Comparison of ENCODE assay signal across 8 cellular contexts in genomic region chr15:60392601-60392985, GRCh38. TPM values are rescaled to one million over a fixed set of nuclear protein-coding genes. Genes with fewer than 3 reads are reported as not detected.
DNase-seq lines count a peak whose midpoint lies in the region; ATAC-seq and TF ChIP-seq lines count a peak whose summit lies in the region.

No MANE protein-coding gene starts in this region.

- POLR2A ChIA-PET in GM10248 (lab: Yijun Ruan, JAX) = no interaction called here

- no peaks in the 10 kb centered on the region for H3K9me3 ChIP-seq in smooth muscle cell (replicated peaks; ENCODE audit: low read depth)

- no peak for TF ChIP-seq CTCF in WI38 (IDR thresholded peaks at IDR 0.05; ENCODE audit: low read depth, low read length)
- TF ChIP-seq CTCF in fibroblast of pulmonary artery (IDR thresholded peaks at IDR 0.05; ENCODE audit: low read length, missing control alignments) = no peak
- TF ChIP-seq CTCF in smooth muscle cell (IDR thresholded peaks at IDR 0.05; ENCODE audit: borderline replicate concordance, insufficient read depth, poor library complexity, severe bottlenecking) = no peak
- no peak for TF ChIP-seq CTCF in GM10248 (IDR thresholded peaks at IDR 0.05; ENCODE audit: control extremely low read depth, extremely low read depth, low read depth, missing control alignments)

- CTCF ChIA-PET in GM10248 (lab: Yijun Ruan, JAX) = interaction anchor here (0.8 kb wide), 1 partner anchor 33 kb away, joined by 3 read pairs; no protein-coding TSS in a partner anchor

- H3K27me3 Mint-ChIP-seq in stimulated activated memory B cell treated with anti-CD40 and anti-IgM and Interleukin-4, amounts not matched to agents 10 μg/mL and 1 μg/mL and 100 μg/mL, for 72 hours = no peaks in the 10 kb centered on the region

- peak overlapping the region; percentile 89 for H3K4me2 ChIP-seq in smooth muscle cell

- H3K4me3 Mint-ChIP-seq in stimulated activated memory B cell treated with anti-CD40 and anti-IgM and Interleukin-4, amounts not matched to agents 10 μg/mL and 1 μg/mL and 100 μg/mL, for 72 hours = no peak overlapping the region

- H3K9ac ChIP-seq in smooth muscle cell (ENCODE audit: low read depth) = peak overlapping the region; percentile 99

- peaks cover 72% of the 10 kb centered on the region for H3K4me1 Mint-ChIP-seq in stimulated activated memory B cell treated with anti-CD40 and anti-IgM and Interleukin-4, amounts not matched to agents 10 μg/mL and 1 μg/mL and 100 μg/mL, for 72 hours

- peaks cover 53% of the 10 kb centered on the region for H3K36me3 Mint-ChIP-seq in stimulated activated memory B cell treated with anti-CD40 and anti-IgM and Interleukin-4, amounts not matched to agents 10 μg/mL and 1 μg/mL and 100 μg/mL, for 72 hours

- peaks cover 96% of the 10 kb centered on the region for H3K79me2 ChIP-seq in smooth muscle cell (ENCODE audit: low read depth)

- H3K9me3 Mint-ChIP-seq in stimulated activated memory B cell treated with anti-CD40 and anti-IgM and Interleukin-4, amounts not matched to agents 10 μg/mL and 1 μg/mL and 100 μg/mL, for 72 hours = no peaks in the 10 kb centered on the region

- peaks cover 97% of the 10 kb centered on the region for H4K20me1 ChIP-seq in smooth muscle cell (ENCODE audit: low read depth)

- peaks cover 59% of the 10 kb centered on the region for H3K4me1 ChIP-seq in smooth muscle cell (ENCODE audit: low read depth)

- peak; percentile 41 to 44 for ATAC-seq in activated CD4-positive, CD25-positive, alpha-beta regulatory T cell treated with anti-CD3 and anti-CD28 coated beads, Interleukin-2, amount 50 U/mL, for 24 hours
- no peak for ATAC-seq in stimulated activated memory B cell treated with anti-CD40 and anti-IgM and Interleukin-4, amounts not matched to agents 10 μg/mL and 1 μg/mL and 100 μg/mL, for 72 hours

- H3F3A ChIP-seq in smooth muscle cell (ENCODE audit: low read depth) = peaks cover 65% of the 10 kb centered on the region

- 1% methylated on average over 3 of the region's 3 CpGs for WGBS in smooth muscle cell (ENCODE audit: low lambda C conversion rate)

- H3K36me3 ChIP-seq in smooth muscle cell (ENCODE audit: low read depth) = no peaks in the 10 kb centered on the region

- H3K27ac ChIP-seq in smooth muscle cell (ENCODE audit: low read depth) = peak overlapping the region; percentile 99

- H3K4me3 ChIP-seq in WI38 (ENCODE audit: low read depth, low read length) (peak overlapping the region; percentile 42), fibroblast of pulmonary artery (replicated peaks; ENCODE audit: low read depth, low read length) (peak overlapping the region; percentile 34), smooth muscle cell (peak overlapping the region; percentile 98)

- no peak overlapping the region for H2AFZ ChIP-seq in smooth muscle cell (ENCODE audit: low read depth)

- no peak overlapping the region for H3K27ac Mint-ChIP-seq in stimulated activated memory B cell treated with anti-CD40 and anti-IgM and Interleukin-4, amounts not matched to agents 10 μg/mL and 1 μg/mL and 100 μg/mL, for 72 hours

- DNase-seq in activated CD4-positive, CD25-positive, alpha-beta regulatory T cell (lab: John Stamatoyannopoulos, UW) = no peak
- DNase-seq in fibroblast of pulmonary artery (ENCODE audit: low read depth) = peak; percentile 81
- DNase-seq in smooth muscle cell (lab: John Stamatoyannopoulos, UW; ENCODE audit: unreplicated experiment) = no peak
- no peak for DNase-seq in GM10248 (ENCODE audit: extremely low spot score)
- no peak for DNase-seq in NCI-H146 (lab: John Stamatoyannopoulos, UW)

- H3K27me3 ChIP-seq in smooth muscle cell (ENCODE audit: low read depth) = no peaks in the 10 kb centered on the region

RNA-seq across cellular contexts. Expression of gene ANXA2, which starts 5.2 kb away (rescaled TPM):
- 2,380 and 2,477 TPM in 2 replicates for total RNA-seq in smooth muscle cell
- polyA plus RNA-seq in smooth muscle cell = 2,665 and 3,194 TPM in 2 replicates

Comparison
In these comparisons a context has a peak if more than half of its experiments do, and no peak if none do; other contexts are left out.
1. H3K4me3 ChIP-seq: peak in every context shown above with its lines; median percentile 98 in smooth muscle cell; 42 in WI38; 34 in fibroblast of pulmonary artery.